ENCODE assay signal across 8 cellular contexts in genomic region chr18:47929681-47930085, GRCh38. TPM values are rescaled to one million over a fixed set of nuclear protein-coding genes. Genes with fewer than 3 reads are reported as not detected.
DNase-seq lines count a peak whose midpoint lies in the region; ATAC-seq, FAIRE-seq and TF ChIP-seq lines count a peak whose summit lies in the region.

No MANE protein-coding gene starts in this region.

- TF ChIP-seq CTCF in astrocyte of the spinal cord (IDR thresholded peaks at IDR 0.05; ENCODE audit: low read depth, low read length) (no peak), kidney (IDR thresholded peaks at IDR 0.05; ENCODE audit: borderline replicate concordance, extremely low read depth, insufficient read depth) (no peak)

- H3K36me3 ChIP-seq in ES-I3 (ENCODE audit: insufficient read depth, low read length) (no peaks in the 10 kb centered on the region), HUES64 (ENCODE audit: insufficient read depth, low read length) (no peaks in the 10 kb centered on the region), kidney (ENCODE audit: control insufficient read depth in 1 of 2, insufficient read depth in 2 of 2, low read length in 2 of 2) (no peaks in the 10 kb centered on the region), stomach smooth muscle (ENCODE audit: control insufficient read depth in 2 of 2, insufficient read depth in 2 of 2, low read length in 2 of 2) (no peaks in the 10 kb centered on the region)

- H3K9ac ChIP-seq in ES-I3 (ENCODE audit: low read depth, low read length) (peak overlapping the region; percentile 98), HUES64 (ENCODE audit: low read depth, low read length) (peak overlapping the region; percentile 90), kidney (ENCODE audit: low read length in 2 of 2) (peak overlapping the region; percentile 84 to 87), stomach smooth muscle (ENCODE audit: low read length in 2 of 2) (peak overlapping the region; percentile 81 to 87)

- H3K4me1 ChIP-seq in ES-I3 (ENCODE audit: insufficient read depth, low read length) (peaks cover 27% of the 10 kb centered on the region), HUES64 (ENCODE audit: insufficient read depth, low read length) (peaks cover 49% of the 10 kb centered on the region), kidney (ENCODE audit: control insufficient read depth in 1 of 2, insufficient read depth in 1 of 2, low read depth in 1 of 2, low read length in 2 of 2) (peaks cover 5 to 9% of the 10 kb centered on the region in 2 donors), stomach smooth muscle (ENCODE audit: control insufficient read depth, insufficient read depth, low read length) (peaks cover 4% of the 10 kb centered on the region)

- DNase-seq in astrocyte of the spinal cord (ENCODE audit: low read depth, low spot score) (no peak), kidney (no peak), SHP77 treated with DMSO at 0.1 percent for 48 hours (lab: John Stamatoyannopoulos, UW) (no peak)

- H3K4me3 ChIP-seq in HUES64 (ENCODE audit: low read length) (peak overlapping the region; percentile 94), astrocyte of the spinal cord (ENCODE audit: low read depth, low read length) (peak overlapping the region; percentile 83), kidney (ENCODE audit: low read length in 2 of 2) (peak overlapping the region; percentile 90 to 93), stomach smooth muscle (ENCODE audit: low read length in 2 of 2) (peak overlapping the region; percentile 86 to 90)

- 0% methylated on average over 10 of the region's 10 CpGs for WGBS in HUES64

- no peak for ATAC-seq in HG02623 (IDR thresholded peaks at IDR 0.05; ENCODE audit: unreplicated experiment)
- ATAC-seq in GM18858 (IDR thresholded peaks at IDR 0.05; ENCODE audit: unreplicated experiment), result no peak

- no peaks in the 10 kb centered on the region for H3K9me3 ChIP-seq in ES-I3 (ENCODE audit: control insufficient read depth, insufficient read depth, low read length)
- no peaks in the 10 kb centered on the region for H3K9me3 ChIP-seq in HUES64 (ENCODE audit: insufficient read depth, low read depth, low read length)
- H3K9me3 ChIP-seq in kidney (ENCODE audit: control insufficient read depth in 1 of 2, low read length in 2 of 2), result no peaks in the 10 kb centered on the region
- H3K9me3 ChIP-seq in stomach smooth muscle (ENCODE audit: control insufficient read depth in 2 of 2, low read length in 2 of 2), result no peaks in the 10 kb centered on the region

- H3K27ac ChIP-seq in HUES64 (ENCODE audit: low read depth, low read length), result peak overlapping the region; percentile 100
- H3K27ac ChIP-seq in kidney (ENCODE audit: low read depth in 2 of 2, low read length in 2 of 2), result peak overlapping the region; percentile 91 to 93
- H3K27ac ChIP-seq in stomach smooth muscle (ENCODE audit: low read length), result peak overlapping the region; percentile 76

- in situ Hi-C loops in astrocyte of the spinal cord (cut with HindIII; ENCODE audit: low sequenced_read_pairs), result no loop called here

- intact Hi-C loops in kidney (cut with DNase I), result no loop called here

- FAIRE-seq in kidney (lab: Jason Lieb, UNC), result no peak

- H3K27me3 ChIP-seq in HUES64 (ENCODE audit: insufficient read depth, low read length), result no peaks in the 10 kb centered on the region
- no peaks in the 10 kb centered on the region for H3K27me3 ChIP-seq in stomach smooth muscle (ENCODE audit: control insufficient read depth in 1 of 2, insufficient read depth in 2 of 2, low read length in 2 of 2)

RNA-seq across cellular contexts. Expression of gene SMAD2, which starts 0.8 kb away (rescaled TPM):
- 58.8 TPM for polyA plus RNA-seq in HUES64 (2013, experiment 1 of 2)
- polyA plus RNA-seq in HUES64 (2013, experiment 2 of 2), result 46.3 TPM
- 147 TPM for total RNA-seq in kidney
- 29.9 TPM for polyA plus RNA-seq in kidney (ENCODE audit: insufficient read depth, low read depth, low replicate concordance)
